8 cellular contexts compared by ENCODE assay signal in the genomic region with DNA sequence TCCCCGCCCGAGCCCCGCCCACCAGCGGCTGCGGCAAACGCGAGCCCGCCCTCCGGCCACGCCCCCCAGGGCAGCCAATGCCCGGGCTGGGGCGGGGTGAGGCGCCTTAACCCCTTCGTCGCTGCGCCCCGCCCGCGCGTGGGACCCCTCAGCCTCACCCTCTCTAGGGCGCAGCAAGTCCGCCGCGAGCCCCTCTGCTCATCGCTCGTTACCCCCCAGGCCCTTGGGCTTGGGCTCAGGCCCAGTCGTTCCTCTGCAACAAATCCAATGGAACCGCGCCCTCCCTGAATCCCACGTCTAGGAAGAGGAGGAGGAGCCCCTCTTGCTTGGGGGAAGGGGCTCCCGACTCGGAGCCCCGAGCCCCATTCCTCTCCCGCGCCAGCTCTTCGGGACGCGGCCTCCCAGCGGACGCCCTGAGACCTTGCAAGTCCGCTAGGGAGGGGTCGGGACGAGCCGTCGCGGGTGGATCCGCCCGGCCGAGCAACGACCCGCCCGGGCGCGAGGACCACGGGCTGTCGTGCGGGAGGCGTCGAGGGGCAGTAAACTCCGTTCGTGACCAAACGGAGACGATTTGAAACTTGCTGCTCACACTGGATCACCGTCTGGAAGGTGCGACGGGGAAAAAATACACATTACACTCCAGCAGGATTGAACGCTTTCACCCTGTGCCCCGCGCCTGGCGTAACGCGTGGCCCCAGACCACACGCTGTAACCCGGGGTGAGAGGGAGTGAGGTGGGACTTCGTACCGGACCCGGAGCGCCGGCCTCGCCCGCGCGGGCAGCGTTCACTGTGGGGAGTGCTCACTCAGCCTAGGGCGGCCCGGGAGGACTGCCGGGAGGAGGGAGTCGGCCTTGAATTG. TPM values are rescaled to one million over a fixed set of nuclear protein-coding genes. Genes with fewer than 3 reads are reported as not detected.
DNase-seq lines count a peak whose midpoint lies in the region; ATAC-seq and TF ChIP-seq lines count a peak whose summit lies in the region.

No MANE protein-coding gene starts in this region.

- H3K36me3 ChIP-seq in right lobe of liver: no peaks in the 10 kb centered on the region

- TF ChIP-seq POLR2A in right lobe of liver (IDR thresholded peaks at IDR 0.05): peak; percentile 53

- no peaks in the 10 kb centered on the region for H3K27me3 ChIP-seq in right lobe of liver

- H3K4me3 ChIP-seq in AG09309 (ENCODE audit: control insufficient read depth, low read depth, low read length): peak overlapping the region; percentile 84
- peak overlapping the region; percentile 86 to 93 (median 87) for H3K4me3 ChIP-seq in right lobe of liver

- DNase-seq in AG09309 (ENCODE audit: low read depth) (no peak), NCI-H524 treated with DMSO at 0.1 percent for 48 hours (lab: John Stamatoyannopoulos, UW) (peak; percentile 14), dermis microvascular lymphatic vessel endothelial cell (ENCODE audit: low read depth in 2 of 2) (peak; percentile 40 to 85), right lobe of liver (peak; percentile 91 to 94 (median 93))
- DNase-seq in activated CD4-positive, alpha-beta T cell treated with anti-CD3 and anti-CD28 coated beads, Interleukin-2, amount 50 U/mL, for 48 hours: peak; percentile 93
- peak; percentile 90 for DNase-seq in stimulated activated CD4-positive, alpha-beta T cell treated with anti-CD3 and anti-CD28 coated beads, Interleukin-4, amount 100 ng/mL, for 24 hours

- intact Hi-C loops in right lobe of liver (cut with DNase I): no loop called here

- TF ChIP-seq CTCF in AG09309 (IDR thresholded peaks at IDR 0.05; ENCODE audit: control insufficient read depth, insufficient read depth, low read depth, low read length, missing control alignments): no peak
- no peak for TF ChIP-seq CTCF in right lobe of liver (IDR thresholded peaks at IDR 0.05)

- H3K4me1 ChIP-seq in right lobe of liver: peaks cover 0 to 17% (median 6%) of the 10 kb centered on the region in 4 donors

- H3K9me3 ChIP-seq in right lobe of liver: no peaks in the 10 kb centered on the region

- peak; percentile 87 for ATAC-seq in GM19025 (IDR thresholded peaks at IDR 0.05; ENCODE audit: low read depth, unreplicated experiment)
- ATAC-seq in HG03342 (IDR thresholded peaks at IDR 0.05; ENCODE audit: unreplicated experiment): peak; percentile 83
- peak; percentile 86 to 95 (median 90) for ATAC-seq in right lobe of liver

- peak overlapping the region; percentile 74 to 90 (median 79) for H3K27ac ChIP-seq in right lobe of liver

- 2% methylated on average over 31 of the region's 88 CpGs for WGBS in right lobe of liver (ENCODE audit: insufficient coverage, low coverage, low lambda C conversion rate, missing lambda C conversion rate)

RNA-seq across cellular contexts. Expression of a gene that starts 0.5 kb away (rescaled TPM):
- 3.5 and 7.6 TPM in 2 replicates for total RNA-seq in dermis microvascular lymphatic vessel endothelial cell
- 1 to 10 TPM; 3.9 to 6.1 (median 4.9) TPM for total RNA-seq in right lobe of liver

RNA-seq across cellular contexts. Expression of a gene that starts 14.1 kb away (rescaled TPM):
- total RNA-seq in dermis microvascular lymphatic vessel endothelial cell (16.0 and 17.7 TPM in 2 replicates), right lobe of liver (10 to 100 TPM; 10.3 to 18.2 (median 11.3) TPM)

RNA-seq across cellular contexts. Expression of a gene that starts 14.1 kb away (rescaled TPM):
- total RNA-seq in dermis microvascular lymphatic vessel endothelial cell (1.8 and 3.2 TPM in 2 replicates), right lobe of liver (1 to 10 TPM; 1.8 to 3.2 (median 2.0) TPM)

RNA-seq across cellular contexts. Expression of a gene that starts 30.7 kb away (rescaled TPM):
- 21.7 and 30.8 TPM in 2 replicates for total RNA-seq in dermis microvascular lymphatic vessel endothelial cell
- total RNA-seq in right lobe of liver: 10 to 100 TPM; 55.0 to 76.1 (median 60.1) TPM

RNA-seq across cellular contexts. Expression of a gene that starts 35.5 kb away (rescaled TPM):
- total RNA-seq in dermis microvascular lymphatic vessel endothelial cell (42.4 and 43.0 TPM in 2 replicates), right lobe of liver (10 to 100 TPM; 17.5 to 38.8 (median 26.7) TPM)
